ENCODE assay signal across 9 cellular contexts in genomic region chr6:42405025-42405424, GRCh38. TPM values are rescaled to one million over a fixed set of nuclear protein-coding genes. Genes with fewer than 3 reads are reported as not detected.
DNase-seq lines count a peak whose midpoint lies in the region; ATAC-seq and TF ChIP-seq lines count a peak whose summit lies in the region.
"Had no signal": no experiment of that assay in that cellular context is flagged by ENCODE, and none has a peak within 500 bp of the region (broad histone marks: within the 10 kb centered on the region; RNA-seq: fewer than 3 reads in every experiment).

No MANE protein-coding gene starts in this region.

- DNase-seq in EH (ENCODE audit: low read depth), result peak; percentile 79
- DNase-seq in Panc1 (ENCODE audit: low read depth, low spot score), result no peak
- no peak for DNase-seq in naive thymus-derived CD8-positive, alpha-beta T cell
- DNase-seq in GM19240 (ENCODE audit: insufficient read length, low spot score), result no peak
- DNase-seq in cerebellar cortex (ENCODE audit: low spot score), result no peak
- no peak for DNase-seq in MG63
- DNase-seq in activated gamma-delta T cell (lab: John Stamatoyannopoulos, UW), result no peak

- H3K36me3 ChIP-seq in Panc1 (ENCODE audit: control insufficient read depth, insufficient read depth, low read length), result no peaks in the 10 kb centered on the region
- H3K36me3 ChIP-seq in esophagus (ENCODE audit: control insufficient read depth in 2 of 2, insufficient read depth in 2 of 2, low read length in 1 of 2), result no peaks in the 10 kb centered on the region
- H3K36me3 ChIP-seq in MG63, result no peaks in the 10 kb centered on the region

- H3K4me3 Mint-ChIP-seq in naive thymus-derived CD8-positive, alpha-beta T cell, result peak overlapping the region in 4 of 10 donors; percentile 59 to 85 (median 80)
- H3K4me3 Mint-ChIP-seq: IgD-negative memory B cell had no signal

- 53 to 56% methylated on average over 2 of the region's 2 CpGs for WGBS in esophagus, 2 donors

- no peaks in the 10 kb centered on the region for H3K27me3 Mint-ChIP-seq in naive thymus-derived CD8-positive, alpha-beta T cell

- POLR2A ChIA-PET in Panc1 (lab: Charles Lee), result no interaction called here
- POLR2A ChIA-PET in naive thymus-derived CD8-positive, alpha-beta T cell (lab: Charles Lee), result interaction anchor here (0.7 to 6.8 kb wide), 10 partner anchors 10 to 48 kb away, joined by 3 to 81 read pairs (median 4); partner anchors contain the start of gene TRERF1

- peaks cover 48 to 86% (median 85%) of the 10 kb centered on the region in 4 donors for H3K4me1 Mint-ChIP-seq in naive thymus-derived CD8-positive, alpha-beta T cell

- H3K27ac ChIP-seq in Panc1 (ENCODE audit: low read length), result peak overlapping the region; percentile 84
- H3K27ac ChIP-seq in esophagus (ENCODE audit: low read depth in 2 of 2, low read length in 1 of 2), result peak overlapping the region; percentile 87 to 94

- no peaks in the 10 kb centered on the region for H3K9me3 Mint-ChIP-seq in naive thymus-derived CD8-positive, alpha-beta T cell
- H3K9me3 Mint-ChIP-seq: IgD-negative memory B cell had no signal

- TF ChIP-seq CTCF in Panc1 (IDR thresholded peaks at IDR 0.05), result no peak

- H3K4me3 ChIP-seq in Panc1 (ENCODE audit: low read depth in 2 of 2, low read length in 2 of 2), result no peak overlapping the region
- H3K4me3 ChIP-seq in esophagus (ENCODE audit: low read depth in 1 of 2, low read length in 2 of 2), result no peak overlapping the region
- H3K4me3 ChIP-seq in MG63, result no peak overlapping the region

- intact Hi-C loops in Panc1 (cut with micrococcal nuclease; ENCODE audit: unreplicated experiment), result no loop called here

- H3K9me3 ChIP-seq in Panc1 (ENCODE audit: control insufficient read depth, insufficient read depth, low read depth, low read length) (no peaks in the 10 kb centered on the region), esophagus (ENCODE audit: control insufficient read depth in 2 of 2, insufficient read depth in 1 of 2, low read depth in 1 of 2, low read length in 1 of 2) (no peaks in the 10 kb centered on the region), MG63 (no peaks in the 10 kb centered on the region)

- peak overlapping the region; percentile 53 to 98 (median 88) for H3K27ac Mint-ChIP-seq in naive thymus-derived CD8-positive, alpha-beta T cell

- CTCF ChIA-PET in Panc1 (lab: Charles Lee), result interaction anchor here (0.6 kb wide), 1 partner anchor 111 kb away, joined by 5 read pairs; no protein-coding TSS in a partner anchor

- H3K4me1 ChIP-seq in Panc1 (ENCODE audit: control insufficient read depth, insufficient read depth, low read length), result peaks cover 58% of the 10 kb centered on the region
- H3K4me1 ChIP-seq in esophagus (ENCODE audit: control insufficient read depth in 2 of 2, insufficient read depth in 2 of 2, low read length in 1 of 2), result peaks cover 6 to 16% of the 10 kb centered on the region in 2 donors

- BruUV-seq in Panc1 (replicated peaks; lab: Mats Ljungman, UMichigan), result TSS peak; percentile 45

- in situ Hi-C loops in Panc1 (cut with HindIII; ENCODE audit: low pct_unique_long_range_greater_than_20kb, low sequenced_read_pairs), result no loop called here

- H3K27me3 ChIP-seq in Panc1 (ENCODE audit: control insufficient read depth, insufficient read depth, low read length) (no peaks in the 10 kb centered on the region), esophagus (ENCODE audit: control insufficient read depth in 1 of 2, insufficient read depth in 2 of 2, low read length in 2 of 2) (no peaks in the 10 kb centered on the region), MG63 (no peaks in the 10 kb centered on the region)

- ATAC-seq in Panc1, result peak; percentile 32; the same call in 1 of the 2 replicates
- ATAC-seq in naive thymus-derived CD8-positive, alpha-beta T cell, result peak in 1 of 2 donors; percentile 32

- peaks cover 0 to 4% (median 0%) of the 10 kb centered on the region in 3 donors for H3K36me3 Mint-ChIP-seq in naive thymus-derived CD8-positive, alpha-beta T cell

RNA-seq across cellular contexts. Expression of gene TRERF1, which starts 46.7 kb away (rescaled TPM):
- total RNA-seq in Panc1 (2021; ENCODE audit: unreplicated experiment), result 30.6 TPM
- 25.6 TPM for polyA plus RNA-seq in Panc1 (2012; ENCODE audit: insufficient read length)
- 1 to 10 TPM; 4.6 to 8.1 TPM for polyA plus RNA-seq in esophagus
- 10 to 100 TPM; 17.5 to 18.2 TPM for total RNA-seq in naive thymus-derived CD8-positive, alpha-beta T cell
- polyA plus RNA-seq in naive thymus-derived CD8-positive, alpha-beta T cell, result 1 to 10 TPM; 3.8 to 7.1 (median 5.4) TPM
- 2.1 TPM in 2 replicates for total RNA-seq in MG63 (2014; rRNA removed; shearing (Covaris generic); ENCODE audit: low replicate concordance)
